In genomic region chr3:53091011-53091410, GRCh38 we compare ENCODE assay signal across 1 cellular context.
TF ChIP-seq lines count a peak whose summit lies in the region.

No MANE protein-coding gene starts in this region.

TF ChIP-seq in K562, 482 proteins besides CTCF, POLR2A, EP300 and RAD21:
- TF ChIP-seq, protein P1, sequence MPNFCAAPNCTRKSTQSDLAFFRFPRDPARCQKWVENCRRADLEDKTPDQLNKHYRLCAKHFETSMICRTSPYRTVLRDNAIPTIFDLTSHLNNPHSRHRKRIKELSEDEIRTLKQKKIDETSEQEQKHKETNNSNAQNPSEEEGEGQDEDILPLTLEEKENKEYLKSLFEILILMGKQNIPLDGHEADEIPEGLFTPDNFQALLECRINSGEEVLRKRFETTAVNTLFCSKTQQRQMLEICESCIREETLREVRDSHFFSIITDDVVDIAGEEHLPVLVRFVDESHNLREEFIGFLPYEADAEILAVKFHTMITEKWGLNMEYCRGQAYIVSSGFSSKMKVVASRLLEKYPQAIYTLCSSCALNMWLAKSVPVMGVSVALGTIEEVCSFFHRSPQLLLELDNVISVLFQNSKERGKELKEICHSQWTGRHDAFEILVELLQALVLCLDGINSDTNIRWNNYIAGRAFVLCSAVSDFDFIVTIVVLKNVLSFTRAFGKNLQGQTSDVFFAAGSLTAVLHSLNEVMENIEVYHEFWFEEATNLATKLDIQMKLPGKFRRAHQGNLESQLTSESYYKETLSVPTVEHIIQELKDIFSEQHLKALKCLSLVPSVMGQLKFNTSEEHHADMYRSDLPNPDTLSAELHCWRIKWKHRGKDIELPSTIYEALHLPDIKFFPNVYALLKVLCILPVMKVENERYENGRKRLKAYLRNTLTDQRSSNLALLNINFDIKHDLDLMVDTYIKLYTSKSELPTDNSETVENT (CRISPR knock-in tag; IDR thresholded peaks at IDR 0.05), result no peak
- TF ChIP-seq ZNF77 (CRISPR knock-in tag; IDR thresholded peaks at IDR 0.05), result no peak
